ENCODE assay signal across 8 cellular contexts in the genomic region with DNA sequence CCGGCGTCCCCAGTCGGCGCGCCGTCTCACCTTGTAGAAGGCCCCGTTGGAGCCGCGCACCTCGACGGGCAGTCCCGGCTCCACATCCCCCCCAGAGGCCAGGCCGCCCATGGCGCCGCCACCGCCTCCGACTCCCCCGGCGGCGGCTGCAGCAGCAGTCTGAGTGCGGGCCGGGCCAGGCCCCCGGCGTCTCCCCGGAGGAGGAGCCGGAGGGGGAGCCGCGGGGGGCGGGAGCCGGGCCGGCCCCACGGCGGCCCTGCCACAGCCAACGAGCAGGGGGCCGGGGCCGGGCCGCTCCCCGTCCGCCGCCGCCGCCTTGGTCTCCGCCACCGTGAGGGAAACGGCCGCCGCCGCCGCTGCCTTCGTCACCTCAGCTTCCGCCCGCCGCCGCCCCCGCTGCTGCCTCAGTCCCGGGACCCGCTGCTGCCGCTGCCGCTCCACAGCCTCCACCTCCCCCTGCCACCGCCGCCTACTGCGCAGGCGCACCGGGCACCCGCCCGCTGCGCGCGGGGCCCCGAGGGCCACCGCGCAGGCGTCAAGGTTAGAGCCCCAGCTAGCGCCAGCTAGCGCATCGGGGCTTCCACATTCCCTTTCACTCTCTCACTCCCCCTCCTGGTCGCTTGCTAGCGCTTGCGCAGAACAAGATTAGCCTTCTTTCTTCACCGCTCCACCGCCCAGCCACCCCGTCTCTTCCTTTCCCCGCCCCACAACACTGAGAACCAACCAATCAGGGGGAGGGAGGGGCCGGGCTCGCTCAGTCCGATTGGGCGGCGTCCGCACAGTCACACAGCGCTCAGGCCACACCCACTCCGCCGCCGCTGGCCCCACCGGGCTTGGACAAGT. TPM values are rescaled to one million over a fixed set of nuclear protein-coding genes. Genes with fewer than 3 reads are reported as not detected.
DNase-seq lines count a peak whose midpoint lies in the region; ATAC-seq and TF ChIP-seq lines count a peak whose summit lies in the region.

Gene FXR2 (minus strand): TSS at position 476 of the 843 bp plus-strand sequence. CDS start 365 bp downstream, at position 111.

- peaks cover 0 to 5% (median 1%) of the 10 kb centered on the region in 3 donors for H3K27me3 Mint-ChIP-seq in CD14-positive monocyte (ENCODE audit: low read depth in 3 of 3)

- H3K27ac Mint-ChIP-seq in CD14-positive monocyte = peak within 1 kb of the TSS; percentile 85 to 93 (median 91)

- intact Hi-C loops in CD14-positive monocyte (cut with micrococcal nuclease) = loop anchor here in 1 of 2 donors (2.0 kb wide), 1 partner anchor 72 kb away; the partner anchor contains the start of gene TP53

- no peaks in the 10 kb centered on the region for H3K9me3 Mint-ChIP-seq in CD14-positive monocyte

- peaks cover 35% of the 10 kb centered on the region for H3K4me1 Mint-ChIP-seq in CD14-positive monocyte

- H3K4me3 Mint-ChIP-seq in CD14-positive monocyte = peak within 1 kb of the TSS; percentile 83 to 92

- DNase-seq in CD14-positive monocyte (ENCODE audit: low spot score) (peak; percentile 100), NCI-H748 treated with DMSO at 0.1 percent for 48 hours (lab: John Stamatoyannopoulos, UW) (peak; percentile 100), dedifferentiated amniotic fluid mesenchymal stem cell (ENCODE audit: extremely low spot score) (peak; percentile 100), left lobe of liver (ENCODE audit: low spot score) (peak; percentile 100)
- DNase-seq in activated CD4-positive, alpha-beta T cell treated with anti-CD3 and anti-CD28 coated beads, Interleukin-2, amount 50 U/mL, for 24 hours (ENCODE audit: low read depth in 1 of 2, low spot score in 1 of 2) = peak; percentile 95 to 99
- DNase-seq in stimulated activated CD4-positive, alpha-beta T cell treated with anti-CD3 and anti-CD28 coated beads, Interleukin-2, amount 100 ng/mL, for 4 hours (ENCODE audit: low read depth) = peak; percentile 98

- peaks cover 6 to 14% of the 10 kb centered on the region in 2 donors for H3K36me3 Mint-ChIP-seq in CD14-positive monocyte

- ATAC-seq in GM19372 (IDR thresholded peaks at IDR 0.05; ENCODE audit: low read depth, unreplicated experiment) (peak; percentile 90), HG03558 (IDR thresholded peaks at IDR 0.05; ENCODE audit: extremely low read depth, unreplicated experiment) (peak; percentile 70), left lobe of liver (peak; percentile 94)

- peak; percentile 36 for TF ChIP-seq CTCF in CD14-positive monocyte (IDR thresholded peaks at IDR 0.05)

RNA-seq across cellular contexts. Expression of gene FXR2, which starts in this region (rescaled TPM):
- 1 to 10 TPM; 6.2 to 9.2 TPM for polyA plus RNA-seq in CD14-positive monocyte
- 19.0 TPM for total RNA-seq in left lobe of liver

Comparison
In these comparisons a context has a peak if more than half of its experiments do, and no peak if none do; other contexts are left out.
1. Peak in every context shown above with its lines: DNase-seq and ATAC-seq.